8 cellular contexts compared by ENCODE assay signal in genomic region chr1:42725820-42726219, GRCh38. TPM values are rescaled to one million over a fixed set of nuclear protein-coding genes. Genes with fewer than 3 reads are reported as not detected.
"Had no signal": no experiment of that assay in that cellular context is flagged by ENCODE, and none has a peak within 500 bp of the region (broad histone marks: within the 10 kb centered on the region; RNA-seq: fewer than 3 reads in every experiment).

No MANE protein-coding gene starts in this region.

RNA-seq across cellular contexts. Expression of gene CLDN19, which starts 14.2 kb away (rescaled TPM):
- total RNA-seq: LHCN-M2, MCF 10A, NCI-H460, OCI-LY7, PC-9, Right ventricle myocardium inferior, RPMI7951, SK-MEL-5 had no signal

RNA-seq across cellular contexts. Expression of gene TMEM269, which starts 59.0 kb away (rescaled TPM):
- total RNA-seq: LHCN-M2, MCF 10A, Right ventricle myocardium inferior, RPMI7951, SK-MEL-5 had no signal
